ENCODE assay signal across 9 cellular contexts in genomic region chr14:95514131-95515079, GRCh38. TPM values are rescaled to one million over a fixed set of nuclear protein-coding genes. Genes with fewer than 3 reads are reported as not detected.
DNase-seq lines count a peak whose midpoint lies in the region; ATAC-seq, FAIRE-seq and TF ChIP-seq lines count a peak whose summit lies in the region.
"Had no signal": no experiment of that assay in that cellular context is flagged by ENCODE, and none has a peak within 500 bp of the region (broad histone marks: within the 10 kb centered on the region; RNA-seq: fewer than 3 reads in every experiment).

No MANE protein-coding gene starts in this region.

- DNase-seq in right atrium auricular region (ENCODE audit: low spot score), result no peak
- no peak for DNase-seq in left cardiac atrium
- DNase-seq in activated CD8-positive, alpha-beta T cell treated with anti-CD3 and anti-CD28 coated beads, Interleukin-2, amount 10 ng/mL, durations not matched to agents 7 days and 5 days, result no peak
- DNase-seq in right lobe of liver, result peak in 2 of 3 donors; percentile 74 to 82
- no peak for DNase-seq in uterus
- DNase-seq in D721Med (ENCODE audit: insufficient read length, low spot score), result no peak
- no peak for DNase-seq in frontal cortex (ENCODE audit: low spot score in 2 of 2)
- DNase-seq: activated gamma-delta T cell had no signal

- peaks cover 35% of the 10 kb centered on the region for H3K36me3 Mint-ChIP-seq in activated CD8-positive, alpha-beta T cell treated with anti-CD3 and anti-CD28 coated beads, Interleukin-2, amount 10 ng/mL, durations not matched to agents 7 days and 5 days (ENCODE audit: low read depth)

- H3K36me3 ChIP-seq in right atrium auricular region (no peaks in the 10 kb centered on the region), right lobe of liver (no peaks in the 10 kb centered on the region), uterus (no peaks in the 10 kb centered on the region)

- peak overlapping the region; percentile 88 to 97 for H3K27ac ChIP-seq in right atrium auricular region
- peak overlapping the region in 2 of 3 donors; percentile 15 to 62 for H3K27ac ChIP-seq in right lobe of liver
- H3K27ac ChIP-seq in uterus, result peak overlapping the region; percentile 89 to 91

- H3K4me3 Mint-ChIP-seq in activated CD8-positive, alpha-beta T cell treated with anti-CD3 and anti-CD28 coated beads, Interleukin-2, amount 10 ng/mL, durations not matched to agents 7 days and 5 days, result peak overlapping the region; percentile 91

- no peaks in the 10 kb centered on the region for H3K9me3 Mint-ChIP-seq in activated CD8-positive, alpha-beta T cell treated with anti-CD3 and anti-CD28 coated beads, Interleukin-2, amount 10 ng/mL, durations not matched to agents 7 days and 5 days (ENCODE audit: insufficient read depth)

- peaks cover 0 to 58% of the 10 kb centered on the region in 2 donors for H3K4me1 ChIP-seq in right atrium auricular region
- H3K4me1 ChIP-seq in right lobe of liver, result peaks cover 0 to 31% (median 2%) of the 10 kb centered on the region in 4 donors
- peaks cover 0 to 9% of the 10 kb centered on the region in 2 donors for H3K4me1 ChIP-seq in uterus

- no peak for ATAC-seq in left cardiac atrium
- no peak for ATAC-seq in activated CD8-positive, alpha-beta T cell treated with anti-CD3 and anti-CD28 coated beads, Interleukin-2, amount 10 ng/mL, durations not matched to agents 7 days and 5 days
- ATAC-seq in right lobe of liver, result peak in 3 of 4 donors; percentile 7 to 61 (median 47)
- ATAC-seq in HG02981 (IDR thresholded peaks at IDR 0.05; ENCODE audit: unreplicated experiment), result no peak

- H3K4me1 Mint-ChIP-seq in activated CD8-positive, alpha-beta T cell treated with anti-CD3 and anti-CD28 coated beads, Interleukin-2, amount 10 ng/mL, durations not matched to agents 7 days and 5 days (ENCODE audit: low read depth), result peaks cover 66% of the 10 kb centered on the region

- H3K4me3 ChIP-seq in right atrium auricular region (peak overlapping the region in 1 of 2 donors; percentile 76), right lobe of liver (peak overlapping the region in 1 of 3 donors; percentile 81), uterus (no peak overlapping the region)

- WGBS in right lobe of liver (ENCODE audit: insufficient coverage, low coverage, low lambda C conversion rate, missing lambda C conversion rate), result 21% methylated on average over 6 of the region's 18 CpGs

- H3K27me3 ChIP-seq in right atrium auricular region, result no peaks in the 10 kb centered on the region
- no peaks in the 10 kb centered on the region for H3K27me3 ChIP-seq in right lobe of liver
- no peaks in the 10 kb centered on the region for H3K27me3 ChIP-seq in uterus

- H3K27me3 Mint-ChIP-seq in activated CD8-positive, alpha-beta T cell treated with anti-CD3 and anti-CD28 coated beads, Interleukin-2, amount 10 ng/mL, durations not matched to agents 7 days and 5 days (ENCODE audit: low read depth), result no peaks in the 10 kb centered on the region

- no peak for FAIRE-seq in D721Med (lab: Jason Lieb, UNC)
- FAIRE-seq in frontal cortex (lab: Jason Lieb, UNC), result no peak

- TF ChIP-seq CTCF in right atrium auricular region (IDR thresholded peaks at IDR 0.05), result no peak
- no peak for TF ChIP-seq CTCF in right lobe of liver (IDR thresholded peaks at IDR 0.05)
- no peak for TF ChIP-seq CTCF in uterus (IDR thresholded peaks at IDR 0.05)
- no peak for TF ChIP-seq CTCF in D721Med (IDR thresholded peaks at IDR 0.05; ENCODE audit: insufficient read depth, missing control alignments)

- intact Hi-C loops in left cardiac atrium (cut with DNase I), result loop anchor here in 1 of 2 donors (5.0 kb wide), 1 partner anchor 32 kb away; no protein-coding TSS in a partner anchor
- intact Hi-C loops in right lobe of liver (cut with DNase I), result no loop called here
- intact Hi-C loops in uterus (cut with DNase I; ENCODE audit: low total_unique reads), result no loop called here

- POLR2A ChIA-PET in activated CD8-positive, alpha-beta T cell treated with anti-CD3 and anti-CD28 coated beads, Interleukin-2, amount 10 ng/mL, durations not matched to agents 7 days and 5 days (lab: Charles Lee), result interaction anchor here (0.9 to 6.2 kb wide), 8 partner anchors 10 to 71 kb away, joined by 3 to 47 read pairs (median 6); partner anchors contain the start of gene GLRX5

- H3K9me3 ChIP-seq in right atrium auricular region (no peaks in the 10 kb centered on the region), right lobe of liver (no peaks in the 10 kb centered on the region), uterus (no peaks in the 10 kb centered on the region)

- H3K27ac Mint-ChIP-seq in activated CD8-positive, alpha-beta T cell treated with anti-CD3 and anti-CD28 coated beads, Interleukin-2, amount 10 ng/mL, durations not matched to agents 7 days and 5 days, result peak overlapping the region; percentile 84

- TF ChIP-seq POLR2A in right lobe of liver (IDR thresholded peaks at IDR 0.05), result no peak
- TF ChIP-seq POLR2A in uterus (IDR thresholded peaks at IDR 0.05), result no peak

- CTCF ChIA-PET in activated CD8-positive, alpha-beta T cell treated with anti-CD3 and anti-CD28 coated beads, Interleukin-2, amount 10 ng/mL, durations not matched to agents 7 days and 5 days (lab: Charles Lee), result interaction anchor here (0.9 to 17.6 kb wide), 10 partner anchors 9 to 72 kb away, joined by 3 to 199 read pairs (median 6); partner anchors contain the start of gene GLRX5

RNA-seq across cellular contexts. Expression of gene SYNE3, which starts 2.0 kb away (rescaled TPM):
- total RNA-seq in right atrium auricular region, result 10 to 100 TPM in 1 of 2 donors, 1 to 10 TPM in 1; 8.2 to 13.2 TPM
- 10 to 100 TPM; 24.6 to 34.3 TPM for total RNA-seq in left cardiac atrium
- 10 to 100 TPM; 91.5 TPM for total RNA-seq in activated CD8-positive, alpha-beta T cell treated with anti-CD3 and anti-CD28 coated beads, Interleukin-2, amount 10 ng/mL, durations not matched to agents 7 days and 5 days
- total RNA-seq in right lobe of liver, result 10 to 100 TPM in 1 of 6 experiments, 1 to 10 TPM in 5; 3.7 to 11.6 (median 5.0) TPM
- 10 to 100 TPM in 2 of 4 donors, 1 to 10 TPM in 2; 4.9 to 36.1 (median 15.2) TPM for total RNA-seq in uterus
- total RNA-seq in frontal cortex, result 1.2 TPM

RNA-seq across cellular contexts. Expression of gene GLRX5, which starts 20.4 kb away (rescaled TPM):
- 10 to 100 TPM; 54.0 to 58.9 TPM for total RNA-seq in right atrium auricular region
- 10 to 100 TPM; 59.7 to 78.1 TPM for total RNA-seq in left cardiac atrium
- total RNA-seq in activated CD8-positive, alpha-beta T cell treated with anti-CD3 and anti-CD28 coated beads, Interleukin-2, amount 10 ng/mL, durations not matched to agents 7 days and 5 days, result 10 to 100 TPM; 52.8 to 54.6 TPM
- total RNA-seq in right lobe of liver, result 10 to 100 TPM; 31.4 to 48.5 (median 40.2) TPM
- total RNA-seq in uterus, result 10 to 100 TPM in 3 of 4 donors, 1 to 10 TPM in 1; 5.9 to 40.3 (median 23.7) TPM
- 31.8 TPM for total RNA-seq in frontal cortex

Comparison
In these comparisons a context has a peak if more than half of its experiments do, and no peak if none do; other contexts are left out.
1. DNase-seq: peak in right lobe of liver (2 of 3); none in right atrium auricular region (single experiment), left cardiac atrium (single experiment), activated CD8-positive, alpha-beta T cell treated with anti-CD3 and anti-CD28 coated beads, Interleukin-2, amount 10 ng/mL, durations not matched to agents 7 days and 5 days (single experiment), uterus (0 of 2), D721Med (single experiment) and frontal cortex (0 of 2).
2. H3K27ac ChIP-seq: peak in every context shown above with its lines; median percentile 92 in right atrium auricular region; 90 in uterus; 38 in right lobe of liver.
3. ATAC-seq: peak in right lobe of liver (3 of 4); none in left cardiac atrium (0 of 2), activated CD8-positive, alpha-beta T cell treated with anti-CD3 and anti-CD28 coated beads, Interleukin-2, amount 10 ng/mL, durations not matched to agents 7 days and 5 days (single experiment) and HG02981 (single experiment).